1 cellular context compared by ENCODE assay signal in genomic region chr5:173615884-173616576, GRCh38.
TF ChIP-seq lines count a peak whose summit lies in the region.

No MANE protein-coding gene starts in this region.

TF ChIP-seq in HepG2, 621 proteins besides CTCF, POLR2A, EP300 and RAD21 (continued from another document and continues in another):
- TF ChIP-seq ZBTB4 (CRISPR knock-in tag; IDR thresholded peaks at IDR 0.05; ENCODE audit: borderline replicate concordance): no peak
- no peak for TF ChIP-seq IKZF1 (IDR thresholded peaks at IDR 0.05)
- no peak for TF ChIP-seq ZNF326 (CRISPR knock-in tag; IDR thresholded peaks at IDR 0.05; ENCODE audit: borderline replicate concordance)
- TF ChIP-seq ETS1 (CRISPR knock-in tag; IDR thresholded peaks at IDR 0.05): no peak
- 0 out of 2 replicates have a peak, but pooled peaks have one; percentile 42 for TF ChIP-seq RFXANK (CRISPR knock-in tag; IDR thresholded peaks at IDR 0.05)
- TF ChIP-seq ZBTB38 (CRISPR knock-in tag; IDR thresholded peaks at IDR 0.05): no peak
- no peak for TF ChIP-seq TBX3 (IDR thresholded peaks at IDR 0.05; ENCODE audit: borderline replicate concordance)
- no peak for TF ChIP-seq ZNF629 (CRISPR knock-in tag; conservative IDR thresholded peaks at IDR 0.05)
- TF ChIP-seq ARID4A (CRISPR knock-in tag; IDR thresholded peaks at IDR 0.05; ENCODE audit: borderline replicate concordance): peak; percentile 87
- TF ChIP-seq SP1 (IDR thresholded peaks at IDR 0.05): no peak
- no peak for TF ChIP-seq SP1 (CRISPR knock-in tag; IDR thresholded peaks at IDR 0.05)
- TF ChIP-seq BRD4 (CRISPR knock-in tag; IDR thresholded peaks at IDR 0.05): no peak
- no peak for TF ChIP-seq MEF2D (CRISPR knock-in tag; IDR thresholded peaks at IDR 0.05)
- TF ChIP-seq ETV6 (CRISPR knock-in tag; conservative IDR thresholded peaks at IDR 0.05): no peak
- no peak for TF ChIP-seq STAT5B (CRISPR knock-in tag; IDR thresholded peaks at IDR 0.05)
- no peak for TF ChIP-seq SETDB1 (CRISPR knock-in tag; IDR thresholded peaks at IDR 0.05; ENCODE audit: borderline replicate concordance)
- TF ChIP-seq IRF2 (CRISPR knock-in tag; IDR thresholded peaks at IDR 0.05): no peak
- no peak for TF ChIP-seq NONO (IDR thresholded peaks at IDR 0.05)
- no peak for TF ChIP-seq NONO (CRISPR knock-in tag; conservative IDR thresholded peaks at IDR 0.05)
- no peak for TF ChIP-seq ZNF512 (CRISPR knock-in tag; IDR thresholded peaks at IDR 0.05)
- TF ChIP-seq ZNF572 (CRISPR knock-in tag; IDR thresholded peaks at IDR 0.05): no peak
- TF ChIP-seq NFKBIZ (CRISPR knock-in tag; IDR thresholded peaks at IDR 0.05): no peak
- no peak for TF ChIP-seq RFXAP (CRISPR knock-in tag; IDR thresholded peaks at IDR 0.05; ENCODE audit: borderline replicate concordance)
- no peak for TF ChIP-seq E2F1 (CRISPR knock-in tag; IDR thresholded peaks at IDR 0.05)
- TF ChIP-seq KAT2B (IDR thresholded peaks at IDR 0.05; ENCODE audit: borderline replicate concordance, low read depth, low read length): no peak
- no peak for TF ChIP-seq ZNF446 (CRISPR knock-in tag; IDR thresholded peaks at IDR 0.05)
- TF ChIP-seq ZNF12 (CRISPR knock-in tag; IDR thresholded peaks at IDR 0.05): no peak
- TF ChIP-seq KDM4B (CRISPR knock-in tag; IDR thresholded peaks at IDR 0.05): no peak
- no peak for TF ChIP-seq ZNF251 (CRISPR knock-in tag; IDR thresholded peaks at IDR 0.05)
- no peak for TF ChIP-seq NFIC (IDR thresholded peaks at IDR 0.05; ENCODE audit: low read length)
- TF ChIP-seq PAWR (CRISPR knock-in tag; IDR thresholded peaks at IDR 0.05; ENCODE audit: borderline replicate concordance): no peak
- 0 out of 2 replicates have a peak, but pooled peaks have one; percentile 70 for TF ChIP-seq PAX8 (CRISPR knock-in tag; IDR thresholded peaks at IDR 0.05; ENCODE audit: borderline replicate concordance)
- TF ChIP-seq ZMYM3 (CRISPR knock-in tag; IDR thresholded peaks at IDR 0.05): no peak
- TF ChIP-seq MIER2 (CRISPR knock-in tag; IDR thresholded peaks at IDR 0.05): no peak
- 0 out of 2 replicates have a peak, but pooled peaks have one; percentile 21 for TF ChIP-seq HOXD1 (CRISPR knock-in tag; IDR thresholded peaks at IDR 0.05)
- TF ChIP-seq ZNF543 (CRISPR knock-in tag; IDR thresholded peaks at IDR 0.05): no peak
- no peak for TF ChIP-seq DDIT3 (CRISPR knock-in tag; IDR thresholded peaks at IDR 0.05)
- TF ChIP-seq SRSF4 (IDR thresholded peaks at IDR 0.05; ENCODE audit: low read depth, low read length, poor library complexity, severe bottlenecking): no peak
- TF ChIP-seq GATAD1 (CRISPR knock-in tag; IDR thresholded peaks at IDR 0.05): no peak
- TF ChIP-seq AGO2 (optimal IDR thresholded peaks at IDR 0.05; ENCODE audit: low read depth, low read length): peak; percentile 74
- TF ChIP-seq TARDBP (CRISPR knock-in tag; IDR thresholded peaks at IDR 0.05): no peak
- TF ChIP-seq BCL6 (CRISPR knock-in tag; IDR thresholded peaks at IDR 0.05): no peak
- 0 out of 2 replicates have a peak, but pooled peaks have one; percentile 30 for TF ChIP-seq ZBTB7B (CRISPR knock-in tag; IDR thresholded peaks at IDR 0.05)
- TF ChIP-seq IRX3 (CRISPR knock-in tag; IDR thresholded peaks at IDR 0.05; ENCODE audit: borderline replicate concordance, low read depth): 0 out of 2 replicates have a peak, but pooled peaks have one; percentile 50
- no peak for TF ChIP-seq EHMT2 (IDR thresholded peaks at IDR 0.05; ENCODE audit: borderline replicate concordance, low read depth, low read length)
- no peak for TF ChIP-seq IRF1 (CRISPR knock-in tag; IDR thresholded peaks at IDR 0.05; ENCODE audit: low read depth)
- TF ChIP-seq THAP7 (CRISPR knock-in tag; IDR thresholded peaks at IDR 0.05): 0 out of 2 replicates have a peak, but pooled peaks have one; percentile 40
- TF ChIP-seq TCF7 (IDR thresholded peaks at IDR 0.05; ENCODE audit: low read depth): no peak
- TF ChIP-seq ZNF749 (CRISPR knock-in tag; IDR thresholded peaks at IDR 0.05; ENCODE audit: borderline replicate concordance): no peak
- TF ChIP-seq ZNF367 (CRISPR knock-in tag; IDR thresholded peaks at IDR 0.05; ENCODE audit: borderline replicate concordance): no peak
- no peak for TF ChIP-seq PBX2 (CRISPR knock-in tag; IDR thresholded peaks at IDR 0.05)
- no peak for TF ChIP-seq TFE3 (CRISPR knock-in tag; IDR thresholded peaks at IDR 0.05)
- TF ChIP-seq MBD4 (IDR thresholded peaks at IDR 0.05; ENCODE audit: borderline replicate concordance, low read length): no peak
- TF ChIP-seq RBFOX2 (IDR thresholded peaks at IDR 0.05; ENCODE audit: low read depth, low read length): peak; percentile 89
- TF ChIP-seq ZNF160 (CRISPR knock-in tag; IDR thresholded peaks at IDR 0.05): no peak
- no peak for TF ChIP-seq ZSCAN31 (CRISPR knock-in tag; IDR thresholded peaks at IDR 0.05; ENCODE audit: low read depth)
- TF ChIP-seq LBX2 (CRISPR knock-in tag; IDR thresholded peaks at IDR 0.05; ENCODE audit: borderline replicate concordance): no peak
- TF ChIP-seq NR2F1 (CRISPR knock-in tag; IDR thresholded peaks at IDR 0.05): no peak
- TF ChIP-seq MIER3 (CRISPR knock-in tag; IDR thresholded peaks at IDR 0.05; ENCODE audit: borderline replicate concordance): no peak
